Comparison of ENCODE assay signal across 20 cellular contexts in the genomic region with DNA sequence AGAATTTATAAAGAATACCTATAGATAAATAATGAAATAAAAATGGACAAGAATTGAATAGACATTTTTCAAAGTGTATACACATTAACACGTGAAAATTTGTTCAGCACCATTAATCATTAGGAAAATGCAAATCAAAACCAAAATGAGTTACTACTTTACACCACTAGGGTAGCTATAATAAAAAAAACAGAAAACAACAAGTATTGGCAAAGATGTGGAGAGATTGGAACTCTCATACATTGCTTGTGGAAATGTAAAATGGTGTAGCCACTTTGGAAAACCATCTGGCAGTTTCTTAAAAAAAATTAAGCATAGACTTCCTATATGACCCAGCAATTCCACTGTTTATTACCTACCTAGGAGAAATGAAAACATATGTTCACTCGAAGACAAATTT.
A peak's percentile ranks its signal among the peaks of the same experiment; 100 is the strongest.
DNase-seq lines count a peak whose midpoint lies in the region; ATAC-seq, FAIRE-seq and TF ChIP-seq lines count a peak whose summit lies in the region.
"Had no signal": no experiment of that assay in that cellular context is flagged by ENCODE, and none has a peak within 500 bp of the region (broad histone marks: within the 10 kb centered on the region; RNA-seq: fewer than 3 reads in every experiment).

No MANE protein-coding gene starts in this region.

- H3K27me3 Mint-ChIP-seq in HFFc6 (ENCODE audit: insufficient read depth) (no peaks in the 10 kb centered on the region; the same call in 1 of the 2 replicates), mesothelial cell of epicardium (ENCODE audit: low read depth) (no peaks in the 10 kb centered on the region), type B pancreatic cell (no peaks in the 10 kb centered on the region)
- no peaks in the 10 kb centered on the region for H3K27me3 Mint-ChIP-seq in activated naive CD8-positive, alpha-beta T cell treated with anti-CD3 and anti-CD28 coated beads for 36 hours

- no peak overlapping the region for H3K4me3 Mint-ChIP-seq in HFFc6
- no peak overlapping the region for H3K4me3 Mint-ChIP-seq in mesothelial cell of epicardium
- no peak overlapping the region for H3K4me3 Mint-ChIP-seq in type B pancreatic cell
- H3K4me3 Mint-ChIP-seq in activated naive CD8-positive, alpha-beta T cell treated with anti-CD3 and anti-CD28 coated beads for 36 hours, result no peak overlapping the region
- H3K4me3 Mint-ChIP-seq: CD14-positive monocyte; CD4-positive, alpha-beta memory T cell had no signal

- H3K27ac Mint-ChIP-seq in HFFc6 (no peak overlapping the region), mesothelial cell of epicardium (no peak overlapping the region), type B pancreatic cell (no peak overlapping the region)
- H3K27ac Mint-ChIP-seq in activated naive CD8-positive, alpha-beta T cell treated with anti-CD3 and anti-CD28 coated beads for 36 hours, result no peak overlapping the region
- H3K27ac Mint-ChIP-seq: CD14-positive monocyte; CD4-positive, alpha-beta memory T cell had no signal

- TF ChIP-seq CTCF in HFFc6 (IDR thresholded peaks at IDR 0.05) (peak; percentile 41; the same call in 1 of the 2 replicates), mesothelial cell of epicardium (IDR thresholded peaks at IDR 0.05; ENCODE audit: unreplicated experiment) (peak; percentile 60), type B pancreatic cell (conservative IDR thresholded peaks at IDR 0.05) (peak; percentile 65)

- DNase-seq in HFFc6, result no peak
- no peak for DNase-seq in mesothelial cell of epicardium (ENCODE audit: low spot score in 2 of 2, unreplicated experiment in 2 of 2)
- DNase-seq in type B pancreatic cell (ENCODE audit: extremely low spot score, unreplicated experiment), result no peak
- DNase-seq in activated naive CD8-positive, alpha-beta T cell treated with anti-CD3 and anti-CD28 coated beads for 36 hours, result no peak
- no peak for DNase-seq in cerebellum (ENCODE audit: low spot score)
- DNase-seq: CD4-positive, alpha-beta memory T cell; DMS153; DMS79; GDM1; GOT3; H7; IMR-90 had no signal

- ATAC-seq in GM21390 (IDR thresholded peaks at IDR 0.05; ENCODE audit: unreplicated experiment), result no peak
- ATAC-seq: HCT116, K562 had no signal

- H3K4me1 Mint-ChIP-seq in HFFc6 (ENCODE audit: low read depth) (no peaks in the 10 kb centered on the region; the same call in 1 of the 2 replicates), mesothelial cell of epicardium (peaks cover 16% of the 10 kb centered on the region), type B pancreatic cell (ENCODE audit: unreplicated experiment) (peaks cover 9% of the 10 kb centered on the region)
- peaks cover 7% of the 10 kb centered on the region for H3K4me1 Mint-ChIP-seq in activated naive CD8-positive, alpha-beta T cell treated with anti-CD3 and anti-CD28 coated beads for 36 hours
- H3K4me1 Mint-ChIP-seq: CD14-positive monocyte; CD4-positive, alpha-beta memory T cell had no signal

- H3K36me3 Mint-ChIP-seq in HFFc6 (ENCODE audit: low read depth) (no peaks in the 10 kb centered on the region), mesothelial cell of epicardium (no peaks in the 10 kb centered on the region), type B pancreatic cell (no peaks in the 10 kb centered on the region)
- no peaks in the 10 kb centered on the region for H3K36me3 Mint-ChIP-seq in activated naive CD8-positive, alpha-beta T cell treated with anti-CD3 and anti-CD28 coated beads for 36 hours
- H3K36me3 Mint-ChIP-seq: CD14-positive monocyte; CD4-positive, alpha-beta memory T cell had no signal

- H3K9me3 Mint-ChIP-seq in HFFc6 (peaks cover 9% of the 10 kb centered on the region), mesothelial cell of epicardium (peaks cover 22% of the 10 kb centered on the region), type B pancreatic cell (peaks cover 13% of the 10 kb centered on the region)
- peaks cover 10% of the 10 kb centered on the region for H3K9me3 Mint-ChIP-seq in activated naive CD8-positive, alpha-beta T cell treated with anti-CD3 and anti-CD28 coated beads for 36 hours

- peak; percentile 47 for FAIRE-seq in colon (lab: Jason Lieb, UNC)
- FAIRE-seq: GM12892, GM18507, HTR-8/SVneo, K562 had no signal
